ENCODE assay signal across 18 cellular contexts in the genomic region with DNA sequence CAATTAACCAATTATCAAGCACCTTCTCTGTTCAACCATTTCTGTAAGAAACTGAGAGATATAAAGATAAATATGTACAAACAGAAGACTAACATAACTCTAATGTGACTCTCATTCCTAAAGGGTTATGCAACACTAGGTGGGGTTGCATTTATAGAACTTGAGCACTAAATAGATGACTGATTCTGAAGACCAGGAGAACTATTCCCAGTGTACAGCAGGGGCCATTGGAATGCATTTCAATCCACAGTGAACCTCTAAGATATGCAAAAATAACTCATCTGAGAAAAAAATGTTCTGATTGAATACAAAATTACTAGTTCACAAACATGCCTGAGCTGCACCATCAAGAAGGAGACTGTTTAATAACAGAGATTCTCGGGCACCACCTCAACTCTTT.
"Had no signal": no experiment of that assay in that cellular context is flagged by ENCODE, and none has a peak within 500 bp of the region (broad histone marks: within the 10 kb centered on the region; RNA-seq: fewer than 3 reads in every experiment).

No MANE protein-coding gene starts in this region.

- H3K9ac ChIP-seq: KMS-11 had no signal

- H3K4me3 ChIP-seq: K562, SJCRH30 had no signal

- H3K9me3 ChIP-seq: SJCRH30 had no signal

- H3K4me1 ChIP-seq: SJCRH30 had no signal

- H3K4me2 ChIP-seq: KMS-11 had no signal

- H3K27me3 ChIP-seq: SJCRH30 had no signal

- H3K27ac ChIP-seq: HL-60, KMS-11, SJCRH30 had no signal

- H3K36me3 ChIP-seq: SJCRH30 had no signal

- DNase-seq: Kasumi-1, MM.1S, NCI-H1092 treated with DMSO at 0.1 percent for 48 hours, NCI-H1436, NCI-H187, NCI-H2029, NCI-H2081 treated with DMSO at 0.1 percent for 48 hours, NCI-H2171 treated with DMSO at 0.1 percent for 48 hours, NCI-H345, NCI-H446 treated with DMSO at 0.1 percent for 48 hours, NCI-H510A treated with DMSO at 0.1 percent for 48 hours, NCI-H526, NCI-H774, SHP77 treated with DMSO at 0.1 percent for 48 hours, SJCRH30 had no signal
